ENCODE assay signal across 8 cellular contexts in the genomic region with DNA sequence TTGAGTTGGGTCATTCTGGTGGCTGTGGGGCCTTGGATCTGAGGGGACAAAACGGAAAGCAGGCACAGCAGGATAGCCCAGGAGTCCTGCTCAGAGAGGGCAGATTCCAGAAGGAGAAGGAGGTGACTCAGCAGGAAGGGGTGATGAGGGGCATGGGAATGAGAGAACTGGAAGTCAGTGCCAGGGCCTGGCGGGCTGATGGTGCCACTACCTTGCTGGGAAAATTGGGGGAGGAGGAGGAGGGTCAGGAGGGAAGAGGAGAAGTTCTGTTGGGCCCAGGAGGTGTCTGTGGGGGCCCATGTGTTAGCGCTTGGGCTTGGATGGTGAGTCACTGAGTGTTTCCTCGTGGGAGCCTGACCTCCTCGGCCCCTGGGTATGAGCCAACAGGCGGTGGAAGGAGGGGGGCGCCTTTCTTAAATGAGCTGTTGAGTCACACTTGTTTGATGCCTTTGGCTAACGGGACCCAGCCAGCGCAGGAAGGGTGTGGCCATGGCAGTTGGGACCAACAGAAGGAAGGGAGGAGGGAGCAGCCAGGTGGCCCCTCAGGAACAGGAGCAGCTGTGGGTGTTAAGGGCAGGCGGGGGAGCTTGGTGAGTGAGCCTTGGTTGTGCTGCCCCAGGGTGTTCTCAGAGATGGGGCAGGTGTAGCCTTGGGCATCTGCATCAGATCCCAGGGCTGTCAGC.
A peak's percentile ranks its signal among the peaks of the same experiment; 100 is the strongest.
DNase-seq lines count a peak whose midpoint lies in the region; ATAC-seq and TF ChIP-seq lines count a peak whose summit lies in the region.

No MANE protein-coding gene starts in this region.

- no peaks in the 10 kb centered on the region for H3K27me3 ChIP-seq in ACC112 (ENCODE audit: insufficient read depth, low read length)
- no peaks in the 10 kb centered on the region for H3K27me3 ChIP-seq in mesenchymal stem cell (ENCODE audit: control insufficient read depth in 1 of 2, insufficient read depth in 1 of 2, low read length in 2 of 2)

- TF ChIP-seq CTCF in cardiac fibroblast (IDR thresholded peaks at IDR 0.05; ENCODE audit: low read depth, low read length) = no peak

- peaks cover 32% of the 10 kb centered on the region for H3K79me1 ChIP-seq in mesenchymal stem cell (replicated peaks; ENCODE audit: low read length, poor library complexity, severe bottlenecking)

- H3K36me3 ChIP-seq in ACC112 (ENCODE audit: insufficient read depth, low read length) (peaks cover 10% of the 10 kb centered on the region), mesenchymal stem cell (ENCODE audit: control insufficient read depth in 1 of 2, insufficient read depth in 2 of 2, low read depth in 1 of 2, low read length in 2 of 2) (peaks cover 6 to 9% of the 10 kb centered on the region in 2 experiments)

- H3K4me1 ChIP-seq in ACC112 (ENCODE audit: control insufficient read depth, insufficient read depth, low read length, unreplicated experiment) (peaks cover 27% of the 10 kb centered on the region), mesenchymal stem cell (ENCODE audit: control insufficient read depth, insufficient read depth, low read depth, low read length) (peaks cover 40% of the 10 kb centered on the region)

- peak overlapping the region; percentile 91 for H2BK15ac ChIP-seq in mesenchymal stem cell (ENCODE audit: low read depth, poor library complexity, severe bottlenecking)

- no peak overlapping the region for H3K4me2 ChIP-seq in mesenchymal stem cell (ENCODE audit: low read length, poor library complexity, severe bottlenecking)

- peak overlapping the region; percentile 49 to 73 for H3K4ac ChIP-seq in mesenchymal stem cell (ENCODE audit: low read depth in 1 of 2, low read length in 2 of 2)

- peak overlapping the region; percentile 16 for H4K8ac ChIP-seq in mesenchymal stem cell (ENCODE audit: low read length)

- peak overlapping the region; percentile 68 for H3K9ac ChIP-seq in mesenchymal stem cell (ENCODE audit: low read length)

- H2BK12ac ChIP-seq in mesenchymal stem cell (ENCODE audit: low read length in 2 of 2) = peak overlapping the region in 1 of 2 experiments; percentile 89

- ATAC-seq in HG02678 (IDR thresholded peaks at IDR 0.05; ENCODE audit: unreplicated experiment) = no peak

- peak overlapping the region; percentile 23 to 49 for H3K18ac ChIP-seq in mesenchymal stem cell (ENCODE audit: low read depth in 1 of 2, low read length in 2 of 2)

- no peak overlapping the region for H2AK5ac ChIP-seq in mesenchymal stem cell (ENCODE audit: low read length, severe bottlenecking)

- H3K23ac ChIP-seq in mesenchymal stem cell (ENCODE audit: low read length in 2 of 2) = peak overlapping the region in 1 of 2 experiments; percentile 30

- H3K27ac ChIP-seq in ACC112 (ENCODE audit: low read depth, low read length) = peak overlapping the region; percentile 93
- H3K27ac ChIP-seq in mesenchymal stem cell (ENCODE audit: low read length, poor library complexity, severe bottlenecking) = peak overlapping the region; percentile 35

- under 1% methylated on average over 10 of the region's 10 CpGs for WGBS in mesenchymal stem cell

- no peaks in the 10 kb centered on the region for H3K79me2 ChIP-seq in ACC112 (ENCODE audit: control insufficient read depth, insufficient read depth, low read length, unreplicated experiment)

- H3K9me3 ChIP-seq in mesenchymal stem cell (ENCODE audit: control insufficient read depth, low read length) = peaks cover 7% of the 10 kb centered on the region

- peak overlapping the region in 1 of 2 experiments; percentile 79 for H3K14ac ChIP-seq in mesenchymal stem cell (ENCODE audit: low read length in 2 of 2)

- H2AFZ ChIP-seq in ACC112 (ENCODE audit: low read length, unreplicated experiment) (peak overlapping the region; percentile 3), mesenchymal stem cell (ENCODE audit: low read depth, low read length) (no peak overlapping the region)

- H4K91ac ChIP-seq in mesenchymal stem cell (ENCODE audit: low read length) = peak overlapping the region; percentile 36

- H3K4me3 ChIP-seq in ACC112 (ENCODE audit: low read depth, low read length) = peak overlapping the region; percentile 41
- peak overlapping the region in 1 of 2 donors; percentile 11 for H3K4me3 ChIP-seq in cardiac fibroblast (replicated peaks in 1 of 2; ENCODE audit: low read depth in 2 of 2, low read length in 2 of 2)
- peak overlapping the region in 1 of 2 experiments; percentile 44 for H3K4me3 ChIP-seq in mesenchymal stem cell (ENCODE audit: insufficient read depth in 1 of 2, low read depth in 1 of 2, low read length in 2 of 2)

- DNase-seq in LHCN-M2 (ENCODE audit: low read depth) (peak; percentile 98), cardiac fibroblast (ENCODE audit: low read depth in 2 of 2) (peak; percentile 93 to 95), mesenchymal stem cell (peak; percentile 96), globus pallidus (ENCODE audit: low spot score) (no peak), iPS-NIHi11 (ENCODE audit: low spot score) (no peak), HuH-7 (ENCODE audit: low spot score) (no peak)

- H2BK120ac ChIP-seq in mesenchymal stem cell (ENCODE audit: low read depth, low read length) = peak overlapping the region; percentile 83

- H2BK5ac ChIP-seq in mesenchymal stem cell (ENCODE audit: low read depth, low read length, poor library complexity, severe bottlenecking) = no peak overlapping the region

Comparison
In these comparisons a context has a peak if more than half of its experiments do, and no peak if none do; other contexts are left out.
1. DNase-seq: peak in LHCN-M2 (single experiment), cardiac fibroblast (2 of 2) and mesenchymal stem cell (single experiment); none in globus pallidus (single experiment), iPS-NIHi11 (single experiment) and HuH-7 (single experiment).